18 cellular contexts compared by ENCODE assay signal in genomic region chr16:50537533-50538290, GRCh38. TPM values are rescaled to one million over a fixed set of nuclear protein-coding genes. Genes with fewer than 3 reads are reported as not detected.
"Had no signal": no experiment of that assay in that cellular context is flagged by ENCODE, and none has a peak within 500 bp of the region (broad histone marks: within the 10 kb centered on the region; RNA-seq: fewer than 3 reads in every experiment).

No MANE protein-coding gene starts in this region.

- H3K27me3 ChIP-seq: sigmoid colon, thyroid gland had no signal

- H2AFZ ChIP-seq: parathyroid adenoma had no signal

- H3K4me1 ChIP-seq: heart right ventricle, parathyroid adenoma, sigmoid colon, thyroid gland had no signal

- DNase-seq: activated CD4-positive, alpha-beta T cell treated with anti-CD3 and anti-CD28 coated beads, Interleukin-2, amount 10 ng/mL, durations not matched to agents 24 days and 14 days; activated CD8-positive, alpha-beta T cell treated with anti-CD3 and anti-CD28 coated beads for 36 hours; activated naive CD4-positive, alpha-beta T cell treated with anti-CD3 and anti-CD28 coated beads for 36 hours; activated naive CD8-positive, alpha-beta T cell treated with anti-CD3 and anti-CD28 coated beads, Interleukin-2, amount 50 U/mL, for 24 hours; activated T-cell treated with anti-CD3 and anti-CD28 coated beads, Interleukin-2, amount 50 U/mL, for 4 hours; anterior cingulate cortex; brain microvascular endothelial cell; cerebellar nuclear complex; effector CD4-positive, alpha-beta T cell; heart right ventricle; immature natural killer cell; naive thymus-derived CD8-positive, alpha-beta T cell; sigmoid colon; stimulated activated naive CD4-positive, alpha-beta T cell; thyroid gland had no signal

- H3K36me3 Mint-ChIP-seq: immature natural killer cell; naive thymus-derived CD8-positive, alpha-beta T cell had no signal

- H3K79me2 ChIP-seq: parathyroid adenoma had no signal

- H3K27me3 Mint-ChIP-seq: activated CD8-positive, alpha-beta T cell treated with anti-CD3 and anti-CD28 coated beads for 36 hours had no signal

- H3K4me3 Mint-ChIP-seq: activated CD4-positive, alpha-beta T cell treated with anti-CD3 and anti-CD28 coated beads, Interleukin-2, amount 10 ng/mL, durations not matched to agents 24 days and 14 days; activated CD8-positive, alpha-beta T cell treated with anti-CD3 and anti-CD28 coated beads for 36 hours; activated naive CD4-positive, alpha-beta T cell treated with anti-CD3 and anti-CD28 coated beads for 36 hours; activated naive CD8-positive, alpha-beta T cell treated with anti-CD3 and anti-CD28 coated beads, Interleukin-2, amount 50 U/mL, for 24 hours; activated T-cell treated with anti-CD3 and anti-CD28 coated beads, Interleukin-2, amount 50 U/mL, for 4 hours; immature natural killer cell; naive thymus-derived CD8-positive, alpha-beta T cell; T-helper 1 cell treated with Interleukin-12 subunit alpha and Interleukin-12 subunit beta and Interleukin-4 antibody, amounts not matched to agents 30 μg/mL and 1 μg/mL, for 36 hours had no signal

- H3K9me3 ChIP-seq: heart right ventricle, sigmoid colon, thyroid gland had no signal

- ATAC-seq: activated CD8-positive, alpha-beta T cell treated with anti-CD3 and anti-CD28 coated beads for 36 hours; activated naive CD8-positive, alpha-beta T cell treated with anti-CD3 and anti-CD28 coated beads, Interleukin-2, amount 50 U/mL, for 24 hours; activated T-cell treated with anti-CD3 and anti-CD28 coated beads, Interleukin-2, amount 50 U/mL, for 4 hours; esophagus mucosa; heart right ventricle; naive thymus-derived CD8-positive, alpha-beta T cell had no signal

- H3K27ac ChIP-seq: brain microvascular endothelial cell, heart right ventricle, parathyroid adenoma, sigmoid colon, thyroid gland had no signal

- H3K4me1 Mint-ChIP-seq: activated CD4-positive, alpha-beta T cell treated with anti-CD3 and anti-CD28 coated beads, Interleukin-2, amount 10 ng/mL, durations not matched to agents 24 days and 14 days; activated naive CD8-positive, alpha-beta T cell treated with anti-CD3 and anti-CD28 coated beads, Interleukin-2, amount 50 U/mL, for 24 hours; immature natural killer cell had no signal

- H3K9ac ChIP-seq: parathyroid adenoma had no signal

- H3K9me3 Mint-ChIP-seq: activated CD8-positive, alpha-beta T cell treated with anti-CD3 and anti-CD28 coated beads for 36 hours; activated naive CD4-positive, alpha-beta T cell treated with anti-CD3 and anti-CD28 coated beads for 36 hours; activated naive CD8-positive, alpha-beta T cell treated with anti-CD3 and anti-CD28 coated beads, Interleukin-2, amount 50 U/mL, for 24 hours; activated T-cell treated with anti-CD3 and anti-CD28 coated beads, Interleukin-2, amount 50 U/mL, for 4 hours; immature natural killer cell; naive thymus-derived CD8-positive, alpha-beta T cell had no signal

- H3K4me3 ChIP-seq: heart right ventricle, sigmoid colon, thyroid gland had no signal

- H3K36me3 ChIP-seq: brain microvascular endothelial cell, heart right ventricle, sigmoid colon, thyroid gland had no signal

- H3K27ac Mint-ChIP-seq: activated CD4-positive, alpha-beta T cell treated with anti-CD3 and anti-CD28 coated beads, Interleukin-2, amount 10 ng/mL, durations not matched to agents 24 days and 14 days; activated CD8-positive, alpha-beta T cell treated with anti-CD3 and anti-CD28 coated beads for 36 hours; activated naive CD4-positive, alpha-beta T cell treated with anti-CD3 and anti-CD28 coated beads for 36 hours; activated naive CD8-positive, alpha-beta T cell treated with anti-CD3 and anti-CD28 coated beads, Interleukin-2, amount 50 U/mL, for 24 hours; immature natural killer cell; T-helper 1 cell treated with Interleukin-12 subunit alpha and Interleukin-12 subunit beta and Interleukin-4 antibody, amounts not matched to agents 30 μg/mL and 1 μg/mL, for 36 hours had no signal

RNA-seq across cellular contexts. Expression of gene NKD1, which starts 10.5 kb away (rescaled TPM):
- polyA plus RNA-seq: immature natural killer cell had no signal
